15 cellular contexts compared by ENCODE assay signal in the genomic region with DNA sequence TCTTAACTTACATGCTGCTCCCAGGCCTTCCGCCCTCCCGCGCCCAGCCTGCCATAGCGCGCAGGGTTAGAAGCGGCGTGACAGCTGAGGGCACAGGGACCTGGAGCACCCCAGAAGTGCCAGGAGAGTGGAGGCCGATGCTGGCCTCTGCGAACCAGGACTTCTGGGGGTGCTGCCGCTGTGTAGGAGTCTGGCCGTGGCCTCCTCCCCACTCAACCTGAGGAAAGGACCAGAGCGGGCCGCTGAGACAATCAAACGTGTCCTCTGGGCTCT. TPM values are rescaled to one million over a fixed set of nuclear protein-coding genes. Genes with fewer than 3 reads are reported as not detected.
DNase-seq lines count a peak whose midpoint lies in the region; ATAC-seq and TF ChIP-seq lines count a peak whose summit lies in the region.
"Had no signal": no experiment of that assay in that cellular context is flagged by ENCODE, and none has a peak within 500 bp of the region (broad histone marks: within the 10 kb centered on the region; RNA-seq: fewer than 3 reads in every experiment).

No MANE protein-coding gene starts in this region.

- H3K9ac ChIP-seq in trophoblast cell (ENCODE audit: low read length) = peak overlapping the region; percentile 10

- H3K27ac Mint-ChIP-seq in activated naive CD8-positive, alpha-beta T cell treated with anti-CD3 and anti-CD28 coated beads for 36 hours = no peak overlapping the region
- no peak overlapping the region for H3K27ac Mint-ChIP-seq in stimulated activated memory B cell treated with anti-CD40 and anti-IgM and Interleukin-4, amounts not matched to agents 10 μg/mL and 1 μg/mL and 100 μg/mL, for 72 hours
- H3K27ac Mint-ChIP-seq: activated naive CD4-positive, alpha-beta T cell treated with anti-CD3 and anti-CD28 coated beads, Interleukin-2, amount 50 U/mL, for 24 hours; CD14-positive monocyte had no signal

- peak overlapping the region; percentile 95 for H2BK12ac ChIP-seq in trophoblast cell (ENCODE audit: low read length)

- H3K4me3 ChIP-seq in left ventricle myocardium inferior (peak overlapping the region; percentile 83), trophoblast cell (ENCODE audit: low read depth, low read length) (no peak overlapping the region), transverse colon (no peak overlapping the region)

- H3K4me1 ChIP-seq in left ventricle myocardium inferior (peaks cover 95% of the 10 kb centered on the region), trophoblast cell (ENCODE audit: control insufficient read depth in 1 of 2, insufficient read depth in 2 of 2, low read length in 2 of 2) (peaks cover 69% of the 10 kb centered on the region in 2 experiments), transverse colon (peaks cover 12 to 36% (median 24%) of the 10 kb centered on the region in 4 donors)

- H3K18ac ChIP-seq in trophoblast cell (ENCODE audit: low read length) = peak overlapping the region; percentile 94

- peak overlapping the region; percentile 77 for H3K4ac ChIP-seq in trophoblast cell (ENCODE audit: low read depth, low read length)

- no peaks in the 10 kb centered on the region for H3K9me3 Mint-ChIP-seq in activated naive CD8-positive, alpha-beta T cell treated with anti-CD3 and anti-CD28 coated beads for 36 hours
- no peaks in the 10 kb centered on the region for H3K9me3 Mint-ChIP-seq in stimulated activated memory B cell treated with anti-CD40 and anti-IgM and Interleukin-4, amounts not matched to agents 10 μg/mL and 1 μg/mL and 100 μg/mL, for 72 hours
- H3K9me3 Mint-ChIP-seq: activated naive CD4-positive, alpha-beta T cell treated with anti-CD3 and anti-CD28 coated beads, Interleukin-2, amount 50 U/mL, for 24 hours had no signal

- no peak overlapping the region for H4K12ac ChIP-seq in trophoblast cell (ENCODE audit: low read depth, low read length)

- H3K27me3 Mint-ChIP-seq in activated naive CD8-positive, alpha-beta T cell treated with anti-CD3 and anti-CD28 coated beads for 36 hours = no peaks in the 10 kb centered on the region
- no peaks in the 10 kb centered on the region for H3K27me3 Mint-ChIP-seq in stimulated activated memory B cell treated with anti-CD40 and anti-IgM and Interleukin-4, amounts not matched to agents 10 μg/mL and 1 μg/mL and 100 μg/mL, for 72 hours
- H3K27me3 Mint-ChIP-seq: activated naive CD4-positive, alpha-beta T cell treated with anti-CD3 and anti-CD28 coated beads, Interleukin-2, amount 50 U/mL, for 24 hours had no signal

- H3K36me3 Mint-ChIP-seq in activated naive CD8-positive, alpha-beta T cell treated with anti-CD3 and anti-CD28 coated beads for 36 hours = peaks cover 21% of the 10 kb centered on the region
- no peaks in the 10 kb centered on the region for H3K36me3 Mint-ChIP-seq in stimulated activated memory B cell treated with anti-CD40 and anti-IgM and Interleukin-4, amounts not matched to agents 10 μg/mL and 1 μg/mL and 100 μg/mL, for 72 hours

- H3K36me3 ChIP-seq in left ventricle myocardium inferior (peaks cover 11% of the 10 kb centered on the region), trophoblast cell (ENCODE audit: control insufficient read depth in 1 of 2, insufficient read depth in 2 of 2, low read length in 2 of 2) (peaks cover under 1 to 5% of the 10 kb centered on the region in 2 experiments), transverse colon (no peaks in the 10 kb centered on the region)

- no peak overlapping the region for H3K23ac ChIP-seq in trophoblast cell (ENCODE audit: low read length)

- no peak overlapping the region for H3K4me2 ChIP-seq in trophoblast cell (ENCODE audit: low read length)

- H2AK5ac ChIP-seq in trophoblast cell (ENCODE audit: low read length) = peak overlapping the region; percentile 92

- TF ChIP-seq CTCF in left ventricle myocardium inferior (IDR thresholded peaks at IDR 0.05; ENCODE audit: borderline replicate concordance) (no peak), transverse colon (IDR thresholded peaks at IDR 0.05) (no peak)

- DNase-seq in left ventricle myocardium inferior (no peak), trophoblast cell (no peak), transverse colon (no peak), CD1c-positive myeloid dendritic cell (ENCODE audit: extremely low spot score) (no peak)
- no peak for DNase-seq in activated naive CD8-positive, alpha-beta T cell treated with anti-CD3 and anti-CD28 coated beads for 36 hours
- DNase-seq: activated CD4-positive, CD25-positive, alpha-beta regulatory T cell; caudate nucleus; DND-41; NCI-H187 treated with DMSO at 0.1 percent for 48 hours had no signal

- WGBS in adipose tissue, 3 donors = 73 to 88% (median 79%) methylated on average over 14 of the region's 14 CpGs
- WGBS in trophoblast cell (ENCODE audit: extremely low coverage, insufficient coverage, insufficient read length) = no CpG with 5 or more reads among the region's 14 CpGs
- whole genome bisulfite sequencing in transverse colon (ENCODE audit: low coverage in 1 of 2), 2 donors = 93% methylated on average over 14 of the region's 14 CpGs; no CpG with 5 or more reads in 1 of the 2 donors

- peak overlapping the region; percentile 98 for H4K91ac ChIP-seq in trophoblast cell (ENCODE audit: low read depth, low read length)

- H3K27ac ChIP-seq in adipose tissue (ENCODE audit: low read depth, low read length) (peak overlapping the region; percentile 83), left ventricle myocardium inferior (replicated peaks) (peak overlapping the region; percentile 98), trophoblast cell (ENCODE audit: low read depth, low read length) (peak overlapping the region; percentile 93), transverse colon (peak overlapping the region; percentile 80 to 97 (median 86))

- no peak for TF ChIP-seq EP300 in transverse colon (IDR thresholded peaks at IDR 0.05; ENCODE audit: low read depth)

- H2BK5ac ChIP-seq in trophoblast cell (ENCODE audit: low read depth, low read length, poor library complexity) = peak overlapping the region; percentile 96

- TF ChIP-seq POLR2A in transverse colon (IDR thresholded peaks at IDR 0.05) = no peak

- H2BK120ac ChIP-seq in trophoblast cell (ENCODE audit: insufficient read depth, low read length, poor library complexity) = peak overlapping the region; percentile 99

- H3K79me1 ChIP-seq in trophoblast cell (ENCODE audit: low read length) = peaks cover 45% of the 10 kb centered on the region

- intact Hi-C loops in left ventricle myocardium inferior (cut with micrococcal nuclease) (no loop called here), transverse colon (cut with DNase I; ENCODE audit: low total_unique reads) (no loop called here)

- peak overlapping the region; percentile 64 for H2AFZ ChIP-seq in trophoblast cell (ENCODE audit: insufficient read depth, low read length, poor library complexity)

- in situ Hi-C loops in transverse colon (cut with MboI; ENCODE audit: low pct_ligation_motif_present in 1 of 4, low pct_unique_long_range_greater_than_20kb in 1 of 4, low sequenced_read_pairs in 3 of 4) = no loop called here

- H3K9me3 ChIP-seq in left ventricle myocardium inferior (replicated peaks) = no peaks in the 10 kb centered on the region
- peaks cover 3% of the 10 kb centered on the region for H3K9me3 ChIP-seq in trophoblast cell (ENCODE audit: insufficient read depth, low read depth, low read length)
- H3K9me3 ChIP-seq in transverse colon = no peaks in the 10 kb centered on the region

- H3K27me3 ChIP-seq in left ventricle myocardium inferior (ENCODE audit: low read depth) (no peaks in the 10 kb centered on the region), trophoblast cell (ENCODE audit: insufficient read depth, low read length) (no peaks in the 10 kb centered on the region), transverse colon (no peaks in the 10 kb centered on the region)

- no peak for ATAC-seq in stimulated activated memory B cell treated with anti-CD40 and anti-IgM and Interleukin-4, amounts not matched to agents 10 μg/mL and 1 μg/mL and 100 μg/mL, for 72 hours

- peaks cover 18% of the 10 kb centered on the region for H3K79me2 ChIP-seq in trophoblast cell (ENCODE audit: control insufficient read depth, insufficient read depth, low read length, poor library complexity)

- H3K4me1 Mint-ChIP-seq in activated naive CD8-positive, alpha-beta T cell treated with anti-CD3 and anti-CD28 coated beads for 36 hours = peaks cover 16% of the 10 kb centered on the region
- H3K4me1 Mint-ChIP-seq in stimulated activated memory B cell treated with anti-CD40 and anti-IgM and Interleukin-4, amounts not matched to agents 10 μg/mL and 1 μg/mL and 100 μg/mL, for 72 hours = peaks cover 15% of the 10 kb centered on the region

- peak overlapping the region; percentile 91 for H3K14ac ChIP-seq in trophoblast cell (ENCODE audit: low read length)

- H4K8ac ChIP-seq in trophoblast cell (ENCODE audit: low read depth, low read length) = peak overlapping the region; percentile 79

- no peak overlapping the region for H3K4me3 Mint-ChIP-seq in activated naive CD8-positive, alpha-beta T cell treated with anti-CD3 and anti-CD28 coated beads for 36 hours
- no peak overlapping the region for H3K4me3 Mint-ChIP-seq in stimulated activated memory B cell treated with anti-CD40 and anti-IgM and Interleukin-4, amounts not matched to agents 10 μg/mL and 1 μg/mL and 100 μg/mL, for 72 hours
- H3K4me3 Mint-ChIP-seq: activated naive CD4-positive, alpha-beta T cell treated with anti-CD3 and anti-CD28 coated beads, Interleukin-2, amount 50 U/mL, for 24 hours; CD14-positive monocyte had no signal

RNA-seq across cellular contexts. Expression of a gene that starts 1.9 kb away (rescaled TPM):
- 10 to 100 TPM; 15.1 to 48.6 (median 39.8) TPM for polyA plus RNA-seq in adipose tissue
- 27.1 TPM for total RNA-seq in left ventricle myocardium inferior
- polyA plus RNA-seq in trophoblast cell (2013) = 9.6 and 10.8 TPM in 2 replicates
- 10 to 100 TPM in 3 of 4 donors, 1 to 10 TPM in 1; 9.4 to 22.5 (median 13.3) TPM for total RNA-seq in transverse colon
- 10 to 100 TPM; 21.2 to 23.7 TPM for total RNA-seq in activated naive CD8-positive, alpha-beta T cell treated with anti-CD3 and anti-CD28 coated beads for 36 hours
- polyA plus RNA-seq: neural cell had no signal

RNA-seq across cellular contexts. Expression of a gene that starts 38.4 kb away (rescaled TPM):
- polyA plus RNA-seq in adipose tissue = 10 to 100 TPM; 29.7 to 47.7 (median 39.2) TPM
- total RNA-seq in left ventricle myocardium inferior (17.7 TPM), transverse colon (10 to 100 TPM; 22.2 to 98.1 (median 49.6) TPM)
- 17.7 and 19.2 TPM in 2 replicates for polyA plus RNA-seq in trophoblast cell (2013)
- total RNA-seq in activated naive CD8-positive, alpha-beta T cell treated with anti-CD3 and anti-CD28 coated beads for 36 hours = 10 to 100 TPM; 82.5 to 82.9 TPM

RNA-seq across cellular contexts. Expression of a gene that starts 42.8 kb away (rescaled TPM):
- under 1 TPM in 1 of 3 donors, not detected in 2; 0.07 TPM for polyA plus RNA-seq in adipose tissue
- total RNA-seq in left ventricle myocardium inferior (not detected), transverse colon (not detected)
- polyA plus RNA-seq in trophoblast cell (2013) = 0.04 TPM in 1 of 2 replicates, not detected in the other
- total RNA-seq in activated naive CD8-positive, alpha-beta T cell treated with anti-CD3 and anti-CD28 coated beads for 36 hours = not detected
- total RNA-seq: T-helper 1 cell treated with Interleukin-12 subunit alpha and Interleukin-12 subunit beta and Interleukin-4 antibody, amounts not matched to agents 30 ng/mL and 1 ng/mL, for 36 hours had no signal
- polyA plus RNA-seq: CD14-positive monocyte, neural cell had no signal

RNA-seq across cellular contexts. Expression of a gene that starts 56.7 kb away (rescaled TPM):
- 10 to 100 TPM; 31.5 to 51.7 (median 33.9) TPM for polyA plus RNA-seq in adipose tissue
- 45.3 TPM for total RNA-seq in left ventricle myocardium inferior
- 41.9 and 46.1 TPM in 2 replicates for polyA plus RNA-seq in trophoblast cell (2013)
- 100 to 1,000 TPM in 2 of 4 donors, 10 to 100 TPM in 2; 57.6 to 171 (median 95.0) TPM for total RNA-seq in transverse colon
- total RNA-seq in activated naive CD8-positive, alpha-beta T cell treated with anti-CD3 and anti-CD28 coated beads for 36 hours = 10 to 100 TPM; 45.0 to 48.8 TPM
